ENCODE assay signal across 8 cellular contexts in genomic region chr11:765025-765801, GRCh38. TPM values are rescaled to one million over a fixed set of nuclear protein-coding genes. Genes with fewer than 3 reads are reported as not detected.
DNase-seq lines count a peak whose midpoint lies in the region; ATAC-seq and TF ChIP-seq lines count a peak whose summit lies in the region.

No MANE protein-coding gene starts in this region.

- no peak for TF ChIP-seq POLR2A in right lobe of liver (IDR thresholded peaks at IDR 0.05)

- H2AFZ ChIP-seq in MM.1S (ENCODE audit: low read length) = no peak overlapping the region

- no peak overlapping the region for H3K27ac ChIP-seq in MM.1S (ENCODE audit: low read length)
- no peak overlapping the region for H3K27ac ChIP-seq in right lobe of liver

- peaks cover 12% of the 10 kb centered on the region for H3K36me3 Mint-ChIP-seq in chondrocyte (ENCODE audit: low read depth)

- DNase-seq in G401 (ENCODE audit: low spot score) = peak; percentile 66
- DNase-seq in MM.1S = peak; percentile 59
- peak in 3 of 4 experiments; percentile 34 to 53 (median 50) for DNase-seq in activated CD4-positive, CD25-positive, alpha-beta regulatory T cell (lab: John Stamatoyannopoulos, UW)
- no peak for DNase-seq in chondrocyte (ENCODE audit: low spot score)
- DNase-seq in right lobe of liver = peak in 2 of 3 donors; percentile 56 to 63
- DNase-seq in stimulated activated CD8-positive, alpha-beta memory T cell treated with anti-CD3 and anti-CD28 coated beads, Interleukin-4, amount 100 ng/mL, for 24 hours (ENCODE audit: low read depth) = peak; percentile 47
- no peak for DNase-seq in NCI-H2029 (lab: John Stamatoyannopoulos, UW)
- no peak for DNase-seq in occipital lobe (lab: John Stamatoyannopoulos, UW)

- H3K27me3 ChIP-seq in MM.1S (replicated peaks; ENCODE audit: insufficient read depth, low read length) (no peaks in the 10 kb centered on the region), right lobe of liver (no peaks in the 10 kb centered on the region)

- no peaks in the 10 kb centered on the region for H3K9me2 ChIP-seq in MM.1S (replicated peaks; ENCODE audit: insufficient read depth, low read length)

- no peak overlapping the region for H3K4me3 Mint-ChIP-seq in chondrocyte (ENCODE audit: unreplicated experiment)

- in situ Hi-C loops in G401 (cut with HindIII; ENCODE audit: low sequenced_read_pairs) = loop anchor here (25.0 kb wide), 1 partner anchor 103 kb away; no protein-coding TSS in a partner anchor

- ATAC-seq in right lobe of liver = peak; percentile 68 to 80 (median 72)

- H3K9ac ChIP-seq in MM.1S (ENCODE audit: low read length) = no peak overlapping the region

- H3K36me3 ChIP-seq in MM.1S (replicated peaks; ENCODE audit: insufficient read depth, low read length) = peaks cover 5% of the 10 kb centered on the region
- peaks cover 0 to 64% (median 13%) of the 10 kb centered on the region in 4 donors for H3K36me3 ChIP-seq in right lobe of liver

- H3K4me3 ChIP-seq in MM.1S (ENCODE audit: low read length) (no peak overlapping the region), right lobe of liver (no peak overlapping the region)

- intact Hi-C loops in right lobe of liver (cut with DNase I) = no loop called here

- H3K4me2 ChIP-seq in MM.1S (ENCODE audit: low read depth, low read length) = no peak overlapping the region

- no peak overlapping the region for H3K27ac Mint-ChIP-seq in chondrocyte (ENCODE audit: unreplicated experiment)

- no peaks in the 10 kb centered on the region for H3K9me3 Mint-ChIP-seq in chondrocyte (ENCODE audit: low read depth)

- peaks cover 3% of the 10 kb centered on the region; the same call in 1 of the 2 replicates for H4K20me1 ChIP-seq in MM.1S (ENCODE audit: insufficient read depth, low read length)

- H3K4me1 Mint-ChIP-seq in chondrocyte (ENCODE audit: low read depth) = peaks cover 7% of the 10 kb centered on the region

- H3K79me2 ChIP-seq in MM.1S (ENCODE audit: low read length) = peaks cover 6% of the 10 kb centered on the region; the same call in 1 of the 2 replicates

- WGBS in right lobe of liver (ENCODE audit: insufficient coverage, low coverage, low lambda C conversion rate, missing lambda C conversion rate) = 69% methylated on average over 8 of the region's 19 CpGs

- H3K27me3 Mint-ChIP-seq in chondrocyte (ENCODE audit: low read depth) = no peaks in the 10 kb centered on the region

- TF ChIP-seq CTCF in MM.1S (IDR thresholded peaks at IDR 0.05; ENCODE audit: low read length) (peak; percentile 64), chondrocyte (IDR thresholded peaks at IDR 0.05) (peak; percentile 75), right lobe of liver (IDR thresholded peaks at IDR 0.05) (peak; percentile 51 to 59 (median 55))

- H3K9me3 ChIP-seq in MM.1S (replicated peaks; ENCODE audit: insufficient read depth, low read length) (no peaks in the 10 kb centered on the region), right lobe of liver (no peaks in the 10 kb centered on the region)

- no peaks in the 10 kb centered on the region for H3K4me1 ChIP-seq in MM.1S (ENCODE audit: low read length)
- no peaks in the 10 kb centered on the region for H3K4me1 ChIP-seq in right lobe of liver

- H3F3A ChIP-seq in MM.1S (ENCODE audit: insufficient read depth, low read length) = peaks cover 28% of the 10 kb centered on the region

RNA-seq across cellular contexts. Expression of gene GATD1, which starts 12.1 kb away (rescaled TPM):
- 56.6 and 63.4 TPM in 2 replicates for total RNA-seq in G401 (2014; rRNA removed; shearing (Covaris generic))
- total RNA-seq in chondrocyte (47.2 to 55.0 TPM (median 52.3 TPM) in 3 replicates), right lobe of liver (10 to 100 TPM; 15.8 to 31.9 (median 27.7) TPM), occipital lobe (22.3 TPM)

RNA-seq across cellular contexts. Expression of gene TALDO1, which starts 17.9 kb away (rescaled TPM):
- 201 and 229 TPM in 2 replicates for total RNA-seq in G401 (2014; rRNA removed; shearing (Covaris generic))
- total RNA-seq in chondrocyte = 128 to 227 TPM (median 151 TPM) in 3 replicates
- total RNA-seq in right lobe of liver = 100 to 1,000 TPM; 102 to 184 (median 150) TPM
- total RNA-seq in occipital lobe = 61.0 TPM

RNA-seq across cellular contexts. Expression of gene CEND1, which starts 24.7 kb away (rescaled TPM):
- 0.74 and 0.95 TPM in 2 replicates for total RNA-seq in G401 (2014; rRNA removed; shearing (Covaris generic))
- total RNA-seq in chondrocyte (0.20 to 0.67 TPM (median 0.41 TPM) in 3 replicates), right lobe of liver (not detected), occipital lobe (5.9 TPM)

RNA-seq across cellular contexts. Expression of gene SLC25A22, which starts 32.9 kb away (rescaled TPM):
- total RNA-seq in G401 (2014; rRNA removed; shearing (Covaris generic)) = 48.2 and 76.5 TPM in 2 replicates
- total RNA-seq in chondrocyte = 15.6 to 24.4 TPM (median 16.0 TPM) in 3 replicates
- 10 to 100 TPM; 20.6 to 40.2 (median 29.9) TPM for total RNA-seq in right lobe of liver
- total RNA-seq in occipital lobe = 15.0 TPM

RNA-seq across cellular contexts. Expression of gene PIDD1, which starts 39.8 kb away (rescaled TPM):
- 25.5 and 29.5 TPM in 2 replicates for total RNA-seq in G401 (2014; rRNA removed; shearing (Covaris generic))
- total RNA-seq in chondrocyte (12.5 to 14.9 TPM (median 12.8 TPM) in 3 replicates), right lobe of liver (10 to 100 TPM in 2 of 6 experiments, 1 to 10 TPM in 4; 6.5 to 11.8 (median 9.8) TPM), occipital lobe (5.1 TPM)

Comparison
In these comparisons a context has a peak if more than half of its experiments do, and no peak if none do; other contexts are left out.
1. DNase-seq: peak in G401 (single experiment), MM.1S (single experiment), activated CD4-positive, CD25-positive, alpha-beta regulatory T cell (3 of 4), right lobe of liver (2 of 3) and stimulated activated CD8-positive, alpha-beta memory T cell treated with anti-CD3 and anti-CD28 coated beads, Interleukin-4, amount 100 ng/mL, for 24 hours (single experiment); none in chondrocyte (single experiment), NCI-H2029 (single experiment) and occipital lobe (single experiment).
2. Peak in every context shown above with its lines, with median percentiles within 50 percentile points of each other: CTCF ChIP-seq.